In genomic region chr17:80125656-80126448, GRCh38 we compare ENCODE assay signal across 17 cellular contexts. TPM values are rescaled to one million over a fixed set of nuclear protein-coding genes. Genes with fewer than 3 reads are reported as not detected.
DNase-seq lines count a peak whose midpoint lies in the region; ATAC-seq and TF ChIP-seq lines count a peak whose summit lies in the region.
"Had no signal": no experiment of that assay in that cellular context is flagged by ENCODE, and none has a peak within 500 bp of the region (broad histone marks: within the 10 kb centered on the region; RNA-seq: fewer than 3 reads in every experiment).

No MANE protein-coding gene starts in this region.

- in situ Hi-C loops in astrocyte of the spinal cord (cut with HindIII; ENCODE audit: low sequenced_read_pairs) = no loop called here

- peak overlapping the region; percentile 43 for H3K27ac ChIP-seq in ACC112 (ENCODE audit: low read depth, low read length)
- no peak overlapping the region for H3K27ac ChIP-seq in HCT116 (ENCODE audit: low read depth, low read length)
- H3K27ac ChIP-seq in Karpas-422 (ENCODE audit: low read length) = no peak overlapping the region

- H4K20me1 ChIP-seq in HCT116 (ENCODE audit: insufficient read depth) (no peaks in the 10 kb centered on the region), Karpas-422 (ENCODE audit: insufficient read depth, low read depth, low read length) (no peaks in the 10 kb centered on the region)

- no peak for TF ChIP-seq RAD21 in HCT116 (IDR thresholded peaks at IDR 0.05; ENCODE audit: low read depth)

- no TSS peak for BruUV-seq in HCT116 (replicated peaks; lab: Mats Ljungman, UMichigan)

- H3K79me2 ChIP-seq in ACC112 (ENCODE audit: control insufficient read depth, insufficient read depth, low read length, unreplicated experiment) = no peaks in the 10 kb centered on the region
- no peaks in the 10 kb centered on the region for H3K79me2 ChIP-seq in HCT116 (ENCODE audit: insufficient read depth, low read length)
- no peaks in the 10 kb centered on the region for H3K79me2 ChIP-seq in Karpas-422 (ENCODE audit: low read length)

- POLR2A ChIA-PET in HCT116 (lab: Charles Lee) = no interaction called here

- H3K4me2 ChIP-seq in HCT116 (ENCODE audit: low read length) (no peak overlapping the region), Karpas-422 (ENCODE audit: low read depth, low read length, poor library complexity, severe bottlenecking) (no peak overlapping the region)

- intact Hi-C loops in HCT116 (cut with micrococcal nuclease) = loop anchor here (2.0 kb wide), 1 partner anchor 43 kb away; no protein-coding TSS in a partner anchor

- H3K36me3 ChIP-seq in ACC112 (ENCODE audit: insufficient read depth, low read length) (no peaks in the 10 kb centered on the region), HCT116 (ENCODE audit: control insufficient read depth in 1 of 2, insufficient read depth in 2 of 2, low read length in 2 of 2) (no peaks in the 10 kb centered on the region), Karpas-422 (ENCODE audit: insufficient read depth, low read length) (no peaks in the 10 kb centered on the region)

- DNase-seq in HCT116 (ENCODE audit: low read depth, low spot score) (no peak), astrocyte of the spinal cord (ENCODE audit: low read depth, low spot score) (peak; percentile 67), kidney tubule cell (ENCODE audit: low spot score) (peak; percentile 36), NCI-H2107 treated with DMSO at 0.1 percent for 48 hours (lab: John Stamatoyannopoulos, UW; ENCODE audit: unreplicated experiment) (no peak), Karpas-422 (no peak)
- no peak for DNase-seq in activated naive CD4-positive, alpha-beta T cell treated with Interleukin-2 at 50 U/mL for 16 hours
- DNase-seq: activated naive CD8-positive, alpha-beta T cell treated with anti-CD3 and anti-CD28 coated beads, Interleukin-2, amount 50 U/mL, for 24 hours; AML-193; DMS 273 treated with DMSO at 0.1 percent for 48 hours; H7; NCI-H1694 treated with DMSO at 0.1 percent for 48 hours; NCI-H82; right cardiac atrium; T-helper 2 cell had no signal

- H3K9me3 ChIP-seq in HCT116 (ENCODE audit: control insufficient read depth in 1 of 2, insufficient read depth in 1 of 2, low read depth in 1 of 2, low read length in 2 of 2) (no peaks in the 10 kb centered on the region), Karpas-422 (ENCODE audit: low read length) (no peaks in the 10 kb centered on the region)

- no peaks in the 10 kb centered on the region for H3K27me3 ChIP-seq in ACC112 (ENCODE audit: insufficient read depth, low read length)
- 0 out of 2 replicates have a peak, but pooled peaks cover 6% of the 10 kb centered on the region for H3K27me3 ChIP-seq in HCT116 (ENCODE audit: insufficient read depth, low read length)
- H3K27me3 ChIP-seq in Karpas-422 (ENCODE audit: low read length) = no peaks in the 10 kb centered on the region

- ATAC-seq in HCT116 = no peak
- ATAC-seq in HG03135 (IDR thresholded peaks at IDR 0.05; ENCODE audit: unreplicated experiment) = no peak
- ATAC-seq: activated naive CD8-positive, alpha-beta T cell treated with anti-CD3 and anti-CD28 coated beads, Interleukin-2, amount 50 U/mL, for 24 hours; stimulated activated memory B cell treated with anti-CD40 and anti-IgM and Interleukin-4, amounts not matched to agents 10 μg/mL and 1 μg/mL and 100 μg/mL, for 72 hours had no signal

- H3K9me2 ChIP-seq in HCT116 (ENCODE audit: insufficient read depth) (no peaks in the 10 kb centered on the region), Karpas-422 (replicated peaks; ENCODE audit: insufficient read depth, low read length) (no peaks in the 10 kb centered on the region)

- H3K4me1 ChIP-seq in ACC112 (ENCODE audit: control insufficient read depth, insufficient read depth, low read length, unreplicated experiment) (peaks cover 13% of the 10 kb centered on the region), HCT116 (ENCODE audit: control insufficient read depth in 1 of 2, insufficient read depth in 2 of 2, low read length in 2 of 2) (peaks cover 0 to 13% of the 10 kb centered on the region in 2 experiments; a peak in 1 of 4 replicates), Karpas-422 (ENCODE audit: low read length) (no peaks in the 10 kb centered on the region)

- H3K4me3 ChIP-seq in ACC112 (ENCODE audit: low read depth, low read length) (peak overlapping the region; percentile 33), HCT116 (replicated peaks in 1 of 2; ENCODE audit: low read depth in 1 of 2, low read length in 2 of 2) (no peak overlapping the region), astrocyte of the spinal cord (ENCODE audit: low read depth, low read length) (no peak overlapping the region), Karpas-422 (ENCODE audit: low read length) (no peak overlapping the region)

- H2AFZ ChIP-seq in ACC112 (ENCODE audit: low read length, unreplicated experiment) (peak overlapping the region; percentile 44), HCT116 (ENCODE audit: low read depth, low read length, poor library complexity, severe bottlenecking) (no peak overlapping the region), Karpas-422 (ENCODE audit: low read length) (no peak overlapping the region)

- no peak overlapping the region for H3K9ac ChIP-seq in HCT116 (ENCODE audit: low read length)
- no peak overlapping the region for H3K9ac ChIP-seq in Karpas-422 (ENCODE audit: low read length)

- no peak for TF ChIP-seq CTCF in HCT116 (IDR thresholded peaks at IDR 0.05 in 2 of 3, conservative IDR thresholded peaks at IDR 0.05 in 1 of 3; ENCODE audit: borderline replicate concordance in 1 of 3, insufficient read depth in 1 of 3, low read depth in 2 of 3, low read length in 2 of 3)
- no peak for TF ChIP-seq CTCF in astrocyte of the spinal cord (IDR thresholded peaks at IDR 0.05; ENCODE audit: low read depth, low read length)

- RAD21 ChIA-PET in HCT116 (lab: Charles Lee; ENCODE audit: low non-redundant PET in 1 of 2, low total read pairs in 2 of 2, uncharacterized antibody in 2 of 2, unreplicated experiment in 2 of 2) = no interaction called here

- CTCF ChIA-PET in HCT116 (lab: Charles Lee) = interaction anchor here (2.7 kb wide), 1 partner anchor 24 kb away, joined by 25 read pairs; the partner anchor contains the start of gene GAA

- no peak for TF ChIP-seq POLR2A in HCT116 (IDR thresholded peaks at IDR 0.05; ENCODE audit: borderline replicate concordance, extremely low read depth, insufficient read depth, insufficient read length)

TF ChIP-seq in HCT116, 20 proteins besides CTCF, POLR2A, EP300 and RAD21:
- TF ChIP-seq ZFX (IDR thresholded peaks at IDR 0.05) = 0 out of 2 replicates have a peak, but pooled peaks have one; percentile 8
- no peak for TF ChIP-seq EGR1 (IDR thresholded peaks at IDR 0.05; ENCODE audit: low read depth)

RNA-seq across cellular contexts. Expression of gene EIF4A3, which starts 21.1 kb away (rescaled TPM):
- total RNA-seq in HCT116 (2021; ENCODE audit: unreplicated experiment) = 248 TPM
- 244 and 255 TPM in 2 replicates for polyA plus RNA-seq in HCT116 (2012)
- 90.7 and 93.8 TPM in 2 replicates for total RNA-seq in Karpas-422 (2014; rRNA removed; shearing (Covaris generic); ENCODE audit: low replicate concordance)

RNA-seq across cellular contexts. Expression of gene GAA, which starts 24.5 kb away (rescaled TPM):
- total RNA-seq in HCT116 (2021; ENCODE audit: unreplicated experiment) = 131 TPM
- polyA plus RNA-seq in HCT116 (2012) = 139 and 156 TPM in 2 replicates
- total RNA-seq in Karpas-422 (2014; rRNA removed; shearing (Covaris generic); ENCODE audit: low replicate concordance) = 4.3 and 6.2 TPM in 2 replicates

RNA-seq across cellular contexts. Expression of gene CARD14, which starts 44.0 kb away (rescaled TPM):
- total RNA-seq in HCT116 (2021; ENCODE audit: unreplicated experiment) = 0.25 TPM
- 0.57 and 0.62 TPM in 2 replicates for polyA plus RNA-seq in HCT116 (2012)
- 0.07 TPM in 1 of 2 replicates, not detected in the other for total RNA-seq in Karpas-422 (2014; rRNA removed; shearing (Covaris generic); ENCODE audit: low replicate concordance)

Comparison
In these comparisons a context has a peak if more than half of its experiments do, and no peak if none do; other contexts are left out.
1. DNase-seq: peak in astrocyte of the spinal cord (single experiment) and kidney tubule cell (single experiment); none in HCT116 (single experiment), NCI-H2107 treated with DMSO at 0.1 percent for 48 hours (single experiment), activated naive CD4-positive, alpha-beta T cell treated with Interleukin-2 at 50 U/mL for 16 hours (single experiment) and Karpas-422 (single experiment).
2. RNA of gene GAA, which starts 24.5 kb away (total RNA-seq): 131 TPM in HCT116 (single experiment); 4.3 to 6.2 TPM in Karpas-422; every median in the first group is over 10 times any median in the second.